Comparison of ENCODE assay signal across 28 cellular contexts in the genomic region with DNA sequence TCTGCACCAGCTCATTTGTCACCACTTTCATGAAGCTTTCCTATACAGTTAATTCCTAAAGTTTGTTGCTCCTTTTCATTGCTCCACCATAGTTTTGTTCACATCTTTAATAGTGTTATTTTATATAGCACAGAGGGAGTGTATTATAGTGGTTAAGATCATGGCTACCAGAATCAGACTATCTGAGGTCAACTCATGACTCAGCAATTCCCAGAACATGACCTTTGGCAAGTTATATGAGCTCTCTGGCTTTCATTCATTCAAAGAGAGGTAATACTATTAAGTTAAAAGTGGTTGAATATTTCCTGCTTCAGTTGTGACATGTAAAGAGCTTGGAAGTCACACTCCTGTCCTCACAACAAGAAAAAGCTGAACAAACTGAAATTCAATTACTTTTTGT.
DNase-seq lines count a peak whose midpoint lies in the region; TF ChIP-seq lines count a peak whose summit lies in the region.
"Had no signal": no experiment of that assay in that cellular context is flagged by ENCODE, and none has a peak within 500 bp of the region (broad histone marks: within the 10 kb centered on the region; RNA-seq: fewer than 3 reads in every experiment).

No MANE protein-coding gene starts in this region.

- H3K79me2 ChIP-seq in GM23248 (ENCODE audit: insufficient read depth), result no peaks in the 10 kb centered on the region

- BruUV-seq in Calu3 (replicated peaks; lab: Mats Ljungman, UMichigan), result no TSS peak

- H3K27ac Mint-ChIP-seq in Calu3 (ENCODE audit: unreplicated experiment), result no peak overlapping the region
- H3K27ac Mint-ChIP-seq in activated CD4-positive, alpha-beta memory T cell treated with anti-CD3 and anti-CD28 coated beads, Interleukin-2, amount 10 ng/mL, durations not matched to agents 7 days and 5 days, result no peak overlapping the region
- H3K27ac Mint-ChIP-seq: activated naive CD8-positive, alpha-beta T cell treated with anti-CD3 and anti-CD28 coated beads, Interleukin-2, amount 50 U/mL, for 24 hours; CD4-positive, alpha-beta memory T cell; stimulated activated effector memory CD8-positive, alpha-beta T cell treated with anti-CD3 and anti-CD28 coated beads, Interleukin-12 subunit alpha, Interleukin-12 subunit beta, amount 100 ng/mL, for 72 hours had no signal

- H3K4me2 ChIP-seq in GM23248 (ENCODE audit: unreplicated experiment), result no peak overlapping the region

- POLR2A ChIA-PET in activated CD4-positive, alpha-beta memory T cell treated with anti-CD3 and anti-CD28 coated beads, Interleukin-2, amount 10 ng/mL, durations not matched to agents 7 days and 5 days (lab: Charles Lee), result no interaction called here

- DNase-seq in GM23248 (peak; percentile 15), amniotic epithelial cell (ENCODE audit: low read depth) (peak; percentile 46), fibroblast of mammary gland (ENCODE audit: low read depth) (peak; percentile 52), skeletal muscle cell (ENCODE audit: low read depth) (peak; percentile 14), Calu3 (no peak), C1 segment of cervical spinal cord (lab: John Stamatoyannopoulos, UW) (no peak)
- no peak for DNase-seq in activated CD4-positive, alpha-beta memory T cell treated with anti-CD3 and anti-CD28 coated beads, Interleukin-2, amount 10 ng/mL, durations not matched to agents 7 days and 5 days
- DNase-seq: activated CD4-positive, alpha-beta T cell treated with anti-CD3 and anti-CD28 coated beads, Interleukin-2, amount 50 U/mL, for 48 hours; activated effector memory CD4-positive, alpha-beta T cell treated with anti-CD3 and anti-CD28 coated beads, Interleukin-2, amount 50 U/mL, for 16 hours; activated naive CD8-positive, alpha-beta T cell treated with anti-CD3 and anti-CD28 coated beads, Interleukin-2, amount 50 U/mL, for 24 hours; CD4-positive, alpha-beta memory T cell; dermis blood vessel endothelial cell; DMS79; gastrocnemius medialis; hypothalamus; islet precursor cell; NCI-H510A treated with DMSO at 0.1 percent for 48 hours; RPMI8226; stimulated activated CD4-positive, alpha-beta T cell treated with anti-CD3 and anti-CD28 coated beads, Interleukin-2, amount 100 ng/mL, for 24 hours; T-helper 2 cell had no signal

- H3K27ac ChIP-seq in GM23248, result no peak overlapping the region
- H3K27ac ChIP-seq: cardiac muscle cell, gastrocnemius medialis, neutrophil, prostate gland, skin epidermis, suprapubic skin had no signal

- no peak overlapping the region for H3K4me3 ChIP-seq in GM23248
- H3K4me3 ChIP-seq in fibroblast of mammary gland (ENCODE audit: control insufficient read depth, low read depth, low read length), result no peak overlapping the region
- no peak overlapping the region for H3K4me3 ChIP-seq in skeletal muscle cell (ENCODE audit: low read depth, low read length)
- H3K4me3 ChIP-seq: cardiac muscle cell, gastrocnemius medialis, GM12878, lung, prostate gland, skin epidermis, suprapubic skin had no signal

- H3K36me3 ChIP-seq in GM23248 (ENCODE audit: low read depth), result no peaks in the 10 kb centered on the region
- H3K36me3 ChIP-seq: cardiac muscle cell, gastrocnemius medialis, neutrophil, prostate gland, suprapubic skin had no signal

- H3K9ac ChIP-seq in GM23248, result no peak overlapping the region

- peaks cover 12% of the 10 kb centered on the region for H3K9me3 Mint-ChIP-seq in Calu3 (ENCODE audit: low read depth, unreplicated experiment)
- no peaks in the 10 kb centered on the region for H3K9me3 Mint-ChIP-seq in activated CD4-positive, alpha-beta memory T cell treated with anti-CD3 and anti-CD28 coated beads, Interleukin-2, amount 10 ng/mL, durations not matched to agents 7 days and 5 days

- TF ChIP-seq CTCF in fibroblast of mammary gland (conservative IDR thresholded peaks at IDR 0.05; ENCODE audit: control insufficient read depth, insufficient read depth, low read depth, low read length) (no peak), Calu3 (IDR thresholded peaks at IDR 0.05; ENCODE audit: unreplicated experiment) (no peak)

- H4K20me1 ChIP-seq in GM23248 (ENCODE audit: insufficient read depth), result no peaks in the 10 kb centered on the region

- H3K4me3 Mint-ChIP-seq in Calu3 (ENCODE audit: low read depth, unreplicated experiment), result no peak overlapping the region
- no peak overlapping the region for H3K4me3 Mint-ChIP-seq in activated CD4-positive, alpha-beta memory T cell treated with anti-CD3 and anti-CD28 coated beads, Interleukin-2, amount 10 ng/mL, durations not matched to agents 7 days and 5 days
- H3K4me3 Mint-ChIP-seq: activated naive CD8-positive, alpha-beta T cell treated with anti-CD3 and anti-CD28 coated beads, Interleukin-2, amount 50 U/mL, for 24 hours; CD4-positive, alpha-beta memory T cell; stimulated activated effector memory CD8-positive, alpha-beta T cell treated with anti-CD3 and anti-CD28 coated beads, Interleukin-12 subunit alpha, Interleukin-12 subunit beta, amount 100 ng/mL, for 72 hours had no signal

- intact Hi-C loops in Calu3 (cut with micrococcal nuclease; ENCODE audit: unreplicated experiment), result no loop called here

- H3K27me3 ChIP-seq in GM23248 (replicated peaks; ENCODE audit: insufficient read depth), result no peaks in the 10 kb centered on the region
- H3K27me3 ChIP-seq: cardiac muscle cell, gastrocnemius medialis, neutrophil, suprapubic skin had no signal

- no peaks in the 10 kb centered on the region for H3K9me3 ChIP-seq in GM23248 (ENCODE audit: low read depth)
- H3K9me3 ChIP-seq: gastrocnemius medialis, prostate gland had no signal

- no peaks in the 10 kb centered on the region for H3K4me1 ChIP-seq in GM23248 (ENCODE audit: insufficient read depth)
- H3K4me1 ChIP-seq: gastrocnemius medialis, prostate gland, suprapubic skin had no signal

- CTCF ChIA-PET in Calu3 (lab: Charles Lee), result no interaction called here
- CTCF ChIA-PET in activated CD4-positive, alpha-beta memory T cell treated with anti-CD3 and anti-CD28 coated beads, Interleukin-2, amount 10 ng/mL, durations not matched to agents 7 days and 5 days (lab: Charles Lee), result no interaction called here

- peaks cover under 1% of the 10 kb centered on the region; the same call in 1 of the 2 replicates for H3K9me2 ChIP-seq in GM23248 (ENCODE audit: insufficient read depth)

- H3F3A ChIP-seq in GM23248 (ENCODE audit: insufficient read depth), result no peaks in the 10 kb centered on the region

- peaks cover 8% of the 10 kb centered on the region for H3K4me1 Mint-ChIP-seq in Calu3 (ENCODE audit: low read depth, unreplicated experiment)
- H3K4me1 Mint-ChIP-seq in activated CD4-positive, alpha-beta memory T cell treated with anti-CD3 and anti-CD28 coated beads, Interleukin-2, amount 10 ng/mL, durations not matched to agents 7 days and 5 days, result no peaks in the 10 kb centered on the region
- H3K4me1 Mint-ChIP-seq: activated naive CD8-positive, alpha-beta T cell treated with anti-CD3 and anti-CD28 coated beads, Interleukin-2, amount 50 U/mL, for 24 hours; CD4-positive, alpha-beta memory T cell; stimulated activated effector memory CD8-positive, alpha-beta T cell treated with anti-CD3 and anti-CD28 coated beads, Interleukin-12 subunit alpha, Interleukin-12 subunit beta, amount 100 ng/mL, for 72 hours had no signal

- in situ Hi-C loops in GM23248 (cut with MboI), result no loop called here

- no peaks in the 10 kb centered on the region for H3K27me3 Mint-ChIP-seq in Calu3 (ENCODE audit: unreplicated experiment)
- no peaks in the 10 kb centered on the region for H3K27me3 Mint-ChIP-seq in activated CD4-positive, alpha-beta memory T cell treated with anti-CD3 and anti-CD28 coated beads, Interleukin-2, amount 10 ng/mL, durations not matched to agents 7 days and 5 days
- H3K27me3 Mint-ChIP-seq: activated naive CD8-positive, alpha-beta T cell treated with anti-CD3 and anti-CD28 coated beads, Interleukin-2, amount 50 U/mL, for 24 hours; CD4-positive, alpha-beta memory T cell had no signal

- peak overlapping the region; percentile 17; the same call in 1 of the 2 replicates for H2AFZ ChIP-seq in GM23248

- no peaks in the 10 kb centered on the region for H3K36me3 Mint-ChIP-seq in Calu3 (ENCODE audit: insufficient read depth, unreplicated experiment)
- no peaks in the 10 kb centered on the region for H3K36me3 Mint-ChIP-seq in activated CD4-positive, alpha-beta memory T cell treated with anti-CD3 and anti-CD28 coated beads, Interleukin-2, amount 10 ng/mL, durations not matched to agents 7 days and 5 days (ENCODE audit: low read depth)
- H3K36me3 Mint-ChIP-seq: CD4-positive, alpha-beta memory T cell; stimulated activated effector memory CD8-positive, alpha-beta T cell treated with anti-CD3 and anti-CD28 coated beads, Interleukin-12 subunit alpha, Interleukin-12 subunit beta, amount 100 ng/mL, for 72 hours had no signal

Comparison
In these comparisons a context has a peak if more than half of its experiments do, and no peak if none do; other contexts are left out.
1. DNase-seq: peak in GM23248 (single experiment), amniotic epithelial cell (single experiment), fibroblast of mammary gland (single experiment) and skeletal muscle cell (single experiment); none in Calu3 (single experiment), activated CD4-positive, alpha-beta memory T cell treated with anti-CD3 and anti-CD28 coated beads, Interleukin-2, amount 10 ng/mL, durations not matched to agents 7 days and 5 days (single experiment) and C1 segment of cervical spinal cord (0 of 14).